In genomic region chr1:16434501-16434900, GRCh38 we compare ENCODE assay signal across 28 cellular contexts. TPM values are rescaled to one million over a fixed set of nuclear protein-coding genes. Genes with fewer than 3 reads are reported as not detected.
"Had no signal": no experiment of that assay in that cellular context is flagged by ENCODE, and none has a peak within 500 bp of the region (broad histone marks: within the 10 kb centered on the region; RNA-seq: fewer than 3 reads in every experiment).

No MANE protein-coding gene starts in this region.

- H3K27me3 Mint-ChIP-seq: activated naive CD8-positive, alpha-beta T cell treated with anti-CD3 and anti-CD28 coated beads, Interleukin-2, amount 50 U/mL, for 24 hours; stimulated activated memory B cell treated with anti-CD40 and anti-IgM and Interleukin-4, amounts not matched to agents 10 μg/mL and 1 μg/mL and 100 μg/mL, for 72 hours had no signal

- DNase-seq: activated CD4-positive, alpha-beta T cell treated with anti-CD3 and anti-CD28 coated beads for 48 hours; activated naive CD4-positive, alpha-beta T cell treated with Interleukin-2 at 50 U/mL for 16 hours; activated naive CD8-positive, alpha-beta T cell treated with anti-CD3 and anti-CD28 coated beads, Interleukin-2, amount 50 U/mL, for 24 hours; aorta; brain microvascular endothelial cell; effector CD8-positive, alpha-beta T cell; esophagus squamous epithelium; islet precursor cell; left colon; lower lobe of right lung; natural killer cell; ovary; psoas muscle; right cardiac atrium; stimulated activated CD4-positive, alpha-beta T cell treated with anti-CD3 and anti-CD28 coated beads, Interleukin-15, amount 100 ng/mL, for 24 hours; stimulated activated CD4-positive, alpha-beta T cell treated with anti-CD3 and anti-CD28 coated beads, Interleukin-4, amount 100 ng/mL, for 1 hour; thyroid gland had no signal

- H3K4me3 Mint-ChIP-seq: activated naive CD8-positive, alpha-beta T cell treated with anti-CD3 and anti-CD28 coated beads, Interleukin-2, amount 50 U/mL, for 24 hours; dendritic cell treated with granulocyte-macrophage colony-stimulating factor and Interleukin-4, amounts not matched to agents 40 ng/mL and 50 ng/mL, for 4 days; natural killer cell; stimulated activated memory B cell treated with anti-CD40 and anti-IgM and Interleukin-4, amounts not matched to agents 10 μg/mL and 1 μg/mL and 100 μg/mL, for 72 hours; T-helper 2 cell treated with Interferon-gamma antibody and Interleukin-4, amounts not matched to agents 5 μg/mL and 100 μg/mL, for 36 hours had no signal

- H3K4me1 ChIP-seq: esophagus squamous epithelium, foreskin keratinocyte, psoas muscle, thyroid gland had no signal

- H3K4me1 Mint-ChIP-seq: natural killer cell had no signal

- H3K27me3 ChIP-seq: brain microvascular endothelial cell, foreskin keratinocyte, hepatocyte, ovary, thyroid gland had no signal

- H3K36me3 ChIP-seq: brain microvascular endothelial cell, esophagus squamous epithelium, lower lobe of right lung, ovary, thyroid gland had no signal

- ATAC-seq: activated naive CD8-positive, alpha-beta T cell treated with anti-CD3 and anti-CD28 coated beads, Interleukin-2, amount 50 U/mL, for 24 hours; foreskin keratinocyte; left colon; lower lobe of right lung; natural killer cell; psoas muscle; right cardiac atrium; stimulated activated memory B cell treated with anti-CD40 and anti-IgM and Interleukin-4, amounts not matched to agents 10 μg/mL and 1 μg/mL and 100 μg/mL, for 72 hours had no signal

- H3K27ac ChIP-seq: brain microvascular endothelial cell, esophagus squamous epithelium, foreskin keratinocyte, hepatocyte, lower lobe of right lung, ovary, psoas muscle, skin epidermis, thyroid gland had no signal

- H3K9me3 Mint-ChIP-seq: activated naive CD8-positive, alpha-beta T cell treated with anti-CD3 and anti-CD28 coated beads, Interleukin-2, amount 50 U/mL, for 24 hours; activated T-helper 2 cell treated with anti-CD3 and anti-CD28 coated beads, Interferon-gamma antibody, Interleukin-2, Interleukin-4, amounts not matched to agents 10 μg/mL and 5 μg/mL and 100 μg/mL, durations not matched to agents 14 hours and 24 hours and 36 hours; dendritic cell treated with granulocyte-macrophage colony-stimulating factor and Interleukin-4, amounts not matched to agents 40 ng/mL and 50 ng/mL, for 4 days; natural killer cell; stimulated activated memory B cell treated with anti-CD40 and anti-IgM and Interleukin-4, amounts not matched to agents 10 μg/mL and 1 μg/mL and 100 μg/mL, for 72 hours; T-helper 2 cell treated with Interferon-gamma antibody and Interleukin-4, amounts not matched to agents 5 μg/mL and 100 μg/mL, for 36 hours had no signal

- H3K4me3 ChIP-seq: esophagus squamous epithelium, hepatocyte, lower lobe of right lung, ovary, psoas muscle, skin epidermis, thyroid gland had no signal

- H3K27ac Mint-ChIP-seq: activated naive CD8-positive, alpha-beta T cell treated with anti-CD3 and anti-CD28 coated beads, Interleukin-2, amount 50 U/mL, for 24 hours; activated T-helper 2 cell treated with anti-CD3 and anti-CD28 coated beads, Interferon-gamma antibody, Interleukin-2, Interleukin-4, amounts not matched to agents 10 μg/mL and 5 μg/mL and 100 μg/mL, durations not matched to agents 14 hours and 24 hours and 36 hours; dendritic cell treated with granulocyte-macrophage colony-stimulating factor and Interleukin-4, amounts not matched to agents 40 ng/mL and 50 ng/mL, for 4 days; natural killer cell; stimulated activated memory B cell treated with anti-CD40 and anti-IgM and Interleukin-4, amounts not matched to agents 10 μg/mL and 1 μg/mL and 100 μg/mL, for 72 hours; T-helper 2 cell treated with Interferon-gamma antibody and Interleukin-4, amounts not matched to agents 5 μg/mL and 100 μg/mL, for 36 hours had no signal

- H3K36me3 Mint-ChIP-seq: natural killer cell; stimulated activated memory B cell treated with anti-CD40 and anti-IgM and Interleukin-4, amounts not matched to agents 10 μg/mL and 1 μg/mL and 100 μg/mL, for 72 hours had no signal

- H3K9me3 ChIP-seq: esophagus squamous epithelium, lower lobe of right lung, ovary, psoas muscle, thyroid gland had no signal

RNA-seq across cellular contexts. Expression of gene SPATA21, which starts 2.7 kb away (rescaled TPM):
- total RNA-seq: activated CD8-positive, alpha-beta memory T cell treated with anti-CD3 and anti-CD28 coated beads for 36 hours; activated T-helper 2 cell treated with anti-CD3 and anti-CD28 coated beads, Interferon-gamma antibody, Interleukin-2, Interleukin-4, amounts not matched to agents 10 μg/mL and 5 μg/mL and 100 μg/mL, durations not matched to agents 14 hours and 24 hours and 36 hours; aorta; endothelial cell of umbilical vein; esophagus squamous epithelium; foreskin keratinocyte; left colon; lower lobe of right lung; ovary; psoas muscle; right cardiac atrium; subcutaneous adipose tissue; thyroid gland; ureter had no signal
- polyA plus RNA-seq: endothelial cell of umbilical vein, foreskin keratinocyte had no signal
